In the genomic region with DNA sequence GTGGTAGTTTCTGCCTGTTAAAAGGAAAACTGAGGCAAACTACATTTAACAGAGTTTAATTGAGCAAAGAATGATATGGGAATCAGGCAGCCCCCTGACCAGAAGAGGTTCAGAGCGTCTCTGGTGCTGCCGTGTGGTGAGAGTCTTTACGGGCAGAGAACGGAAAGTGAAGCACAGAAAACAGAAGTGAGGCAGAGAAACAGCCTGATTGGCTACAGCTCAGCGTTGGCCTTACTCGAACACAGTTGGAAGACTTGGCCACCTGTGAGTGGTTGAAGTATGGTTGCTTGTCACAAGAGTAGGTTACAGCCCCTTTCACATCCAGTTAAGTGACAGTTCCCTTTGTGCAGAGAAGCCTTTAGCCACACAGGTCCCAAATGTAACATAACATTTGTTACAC, we compare ENCODE assay signal across 9 cellular contexts. TPM values are rescaled to one million over a fixed set of nuclear protein-coding genes. Genes with fewer than 3 reads are reported as not detected.
DNase-seq lines count a peak whose midpoint lies in the region; ATAC-seq, FAIRE-seq and TF ChIP-seq lines count a peak whose summit lies in the region.
"Had no signal": no experiment of that assay in that cellular context is flagged by ENCODE, and none has a peak within 500 bp of the region (broad histone marks: within the 10 kb centered on the region; RNA-seq: fewer than 3 reads in every experiment).

No MANE protein-coding gene starts in this region.

- WGBS in GM23248 (ENCODE audit: low coverage in 1 of 2, low lambda C conversion rate in 2 of 2, missing lambda C conversion rate in 2 of 2), 2 experiments, result 40 to 59% methylated on average over 6 of the region's 6 CpGs

- peak overlapping the region; percentile 50 for H3K27ac ChIP-seq in KOPT-K1 (ENCODE audit: low read depth, low read length, poor library complexity, severe bottlenecking)
- H3K27ac ChIP-seq in GM23248, result no peak overlapping the region
- H3K27ac ChIP-seq: KMS-11 had no signal

- no peak overlapping the region for H2AFZ ChIP-seq in GM23248

- peak; percentile 83 for TF ChIP-seq POLR2A in GM12892 (IDR thresholded peaks at IDR 0.05; ENCODE audit: low read depth, low read length)

- H3K4me2 ChIP-seq in GM23248 (ENCODE audit: unreplicated experiment), result no peak overlapping the region
- H3K4me2 ChIP-seq: KMS-11 had no signal

- H3K27me3 ChIP-seq in mononuclear cell (ENCODE audit: insufficient read depth, low read length) (no peaks in the 10 kb centered on the region), GM23248 (replicated peaks; ENCODE audit: insufficient read depth) (no peaks in the 10 kb centered on the region; the same call in 1 of the 2 replicates)

- H3K4me1 Mint-ChIP-seq in activated naive CD4-positive, alpha-beta T cell treated with anti-CD3 and anti-CD28 coated beads, Interleukin-2, amount 10 ng/mL, durations not matched to agents 7 days and 5 days, result peaks cover 18% of the 10 kb centered on the region
- H3K4me1 Mint-ChIP-seq in progenitor cell of endocrine pancreas (ENCODE audit: low read depth), result no peaks in the 10 kb centered on the region

- H3K27me3 Mint-ChIP-seq in activated naive CD4-positive, alpha-beta T cell treated with anti-CD3 and anti-CD28 coated beads, Interleukin-2, amount 10 ng/mL, durations not matched to agents 7 days and 5 days, result peaks cover 27% of the 10 kb centered on the region
- H3K27me3 Mint-ChIP-seq in progenitor cell of endocrine pancreas, result peaks cover 28% of the 10 kb centered on the region

- H3K4me1 ChIP-seq in mononuclear cell (ENCODE audit: insufficient read depth, low read length) (peaks cover 61% of the 10 kb centered on the region), GM23248 (ENCODE audit: insufficient read depth) (no peaks in the 10 kb centered on the region)

- H3K9me3 ChIP-seq in KOPT-K1 (ENCODE audit: insufficient read depth, low read length, poor library complexity, severe bottlenecking) (no peaks in the 10 kb centered on the region), mononuclear cell (ENCODE audit: low read depth, low read length) (no peaks in the 10 kb centered on the region), GM23248 (ENCODE audit: low read depth) (no peaks in the 10 kb centered on the region)

- no peak for TF ChIP-seq CTCF in progenitor cell of endocrine pancreas (IDR thresholded peaks at IDR 0.05; ENCODE audit: unreplicated experiment)

- H3K27ac Mint-ChIP-seq in activated naive CD4-positive, alpha-beta T cell treated with anti-CD3 and anti-CD28 coated beads, Interleukin-2, amount 10 ng/mL, durations not matched to agents 7 days and 5 days, result peak overlapping the region; percentile 78
- H3K27ac Mint-ChIP-seq in progenitor cell of endocrine pancreas, result no peak overlapping the region

- H3K9me2 ChIP-seq in GM23248 (ENCODE audit: insufficient read depth), result no peaks in the 10 kb centered on the region

- no peaks in the 10 kb centered on the region for H3K9me3 Mint-ChIP-seq in activated naive CD4-positive, alpha-beta T cell treated with anti-CD3 and anti-CD28 coated beads, Interleukin-2, amount 10 ng/mL, durations not matched to agents 7 days and 5 days
- no peaks in the 10 kb centered on the region for H3K9me3 Mint-ChIP-seq in progenitor cell of endocrine pancreas (ENCODE audit: low read depth)

- peak; percentile 97 for ATAC-seq in GM21526 (IDR thresholded peaks at IDR 0.05; ENCODE audit: low FRiP score, unreplicated experiment)

- no peaks in the 10 kb centered on the region for H3K36me3 ChIP-seq in KOPT-K1 (ENCODE audit: insufficient read depth, low read length)
- no peaks in the 10 kb centered on the region for H3K36me3 ChIP-seq in GM23248 (ENCODE audit: low read depth)

- CTCF ChIA-PET in activated naive CD4-positive, alpha-beta T cell treated with anti-CD3 and anti-CD28 coated beads, Interleukin-2, amount 10 ng/mL, durations not matched to agents 7 days and 5 days (lab: Charles Lee), result interaction anchor here (0.9 to 2.0 kb wide), 4 partner anchors 10 to 472 kb away, joined by 3 to 15 read pairs (median 4); no protein-coding TSS in a partner anchor

- H3K4me3 Mint-ChIP-seq in activated naive CD4-positive, alpha-beta T cell treated with anti-CD3 and anti-CD28 coated beads, Interleukin-2, amount 10 ng/mL, durations not matched to agents 7 days and 5 days, result peak overlapping the region; percentile 44
- H3K4me3 Mint-ChIP-seq in progenitor cell of endocrine pancreas (ENCODE audit: low read depth), result no peak overlapping the region

- no peaks in the 10 kb centered on the region for H3K79me2 ChIP-seq in GM23248 (ENCODE audit: insufficient read depth)

- in situ Hi-C loops in GM23248 (cut with MboI), result no loop called here

- peak; percentile 27 for DNase-seq in GM12892 (ENCODE audit: insufficient read length)
- peak; percentile 67 for DNase-seq in activated naive CD4-positive, alpha-beta T cell treated with anti-CD3 and anti-CD28 coated beads, Interleukin-2, amount 10 ng/mL, durations not matched to agents 7 days and 5 days
- DNase-seq in NCI-H1436 (lab: John Stamatoyannopoulos, UW), result no peak
- DNase-seq in GM23248, result no peak
- DNase-seq in progenitor cell of endocrine pancreas (ENCODE audit: low spot score, unreplicated experiment), result no peak

- no peak overlapping the region for H3K9ac ChIP-seq in GM23248
- H3K9ac ChIP-seq: KMS-11 had no signal

- H3K36me3 Mint-ChIP-seq in activated naive CD4-positive, alpha-beta T cell treated with anti-CD3 and anti-CD28 coated beads, Interleukin-2, amount 10 ng/mL, durations not matched to agents 7 days and 5 days, result no peaks in the 10 kb centered on the region
- H3K36me3 Mint-ChIP-seq in progenitor cell of endocrine pancreas (ENCODE audit: insufficient read depth), result no peaks in the 10 kb centered on the region

- H3K4me3 ChIP-seq in mononuclear cell (ENCODE audit: low read length) (peak overlapping the region; percentile 6), GM23248 (no peak overlapping the region)

- peak; percentile 93 for FAIRE-seq in GM12892 (lab: Jason Lieb, UNC)

- no peaks in the 10 kb centered on the region for H4K20me1 ChIP-seq in GM23248 (ENCODE audit: insufficient read depth)

- H3F3A ChIP-seq in GM23248 (ENCODE audit: insufficient read depth), result no peaks in the 10 kb centered on the region

RNA-seq across cellular contexts. Expression of a gene that starts 16.9 kb away (rescaled TPM):
- not detected for polyA plus RNA-seq in GM12892 (2012; ENCODE audit: missing spikeins)
- 12.2 TPM for total RNA-seq in mononuclear cell
- total RNA-seq in GM23248 (2014; rRNA removed; shearing (Covaris generic)), result not detected in 2 replicates
- not detected in 2 replicates for polyA plus RNA-seq in GM23248 (2016; fragmentation: Nextera tagmentation; extraction: Ambion mirVana)
- 4.6 and 6.0 TPM in 2 replicates for total RNA-seq in progenitor cell of endocrine pancreas

Comparison
In these comparisons a context has a peak if more than half of its experiments do, and no peak if none do; other contexts are left out.
1. DNase-seq: peak in GM12892 (single experiment) and activated naive CD4-positive, alpha-beta T cell treated with anti-CD3 and anti-CD28 coated beads, Interleukin-2, amount 10 ng/mL, durations not matched to agents 7 days and 5 days (single experiment); none in NCI-H1436 (single experiment), GM23248 (single experiment) and progenitor cell of endocrine pancreas (single experiment).